In genomic region chr15:80913541-80913940, GRCh38 we compare ENCODE assay signal across 25 cellular contexts.
"Had no signal": no experiment of that assay in that cellular context is flagged by ENCODE, and none has a peak within 500 bp of the region (broad histone marks: within the 10 kb centered on the region; RNA-seq: fewer than 3 reads in every experiment).

No MANE protein-coding gene starts in this region.

- H3K4me3 ChIP-seq: gastrocnemius medialis, lung, transverse colon, upper lobe of right lung, uterus had no signal

- H3K9me3 Mint-ChIP-seq: dendritic cell treated with granulocyte-macrophage colony-stimulating factor and Interleukin-4, amounts not matched to agents 40 ng/mL and 50 ng/mL, for 4 days; endodermal cell; natural killer cell treated with Interleukin-12 subunit alpha and Interleukin-12 subunit beta and Interleukin-15 and Interleukin-18, amount 100 ng/mL, for 72 hours; stimulated activated naive CD8-positive, alpha-beta T cell treated with anti-CD3 and anti-CD28 coated beads, Interleukin-15, Interleukin-2, amounts not matched to agents 100 ng/mL and 50 ng/mL, for 24 hours had no signal

- H3K27ac ChIP-seq: epithelial cell of prostate, gastrocnemius medialis, neutrophil, parathyroid adenoma, transverse colon, upper lobe of right lung had no signal

- H3K4me1 Mint-ChIP-seq: memory B cell; naive B cell; neural crest cell; stimulated activated naive B cell treated with anti-CD40 and anti-IgM and Interleukin-4, amounts not matched to agents 10 μg/mL and 1 μg/mL and 100 μg/mL, for 72 hours had no signal

- DNase-seq: effector CD8-positive, alpha-beta T cell; endodermal cell; foreskin fibroblast; gastrocnemius medialis; head of caudate nucleus; left ventricle myocardium superior; naive B cell; right cardiac atrium; small intestine; stimulated activated CD4-positive, alpha-beta T cell treated with anti-CD3 and anti-CD28 coated beads, Interleukin-15, amount 100 ng/mL, for 24 hours; stimulated activated CD4-positive, alpha-beta T cell treated with anti-CD3 and anti-CD28 coated beads, Interleukin-2, amount 100 ng/mL, for 48 hours; stimulated activated naive B cell treated with anti-CD40 and anti-IgM and Interleukin-4, amounts not matched to agents 10 μg/mL and 1 μg/mL and 100 μg/mL, for 72 hours; transverse colon; upper lobe of right lung; uterus had no signal

- H3K27ac Mint-ChIP-seq: dendritic cell treated with granulocyte-macrophage colony-stimulating factor and Interleukin-4, amounts not matched to agents 40 ng/mL and 50 ng/mL, for 4 days; endodermal cell; memory B cell; progenitor cell of endocrine pancreas; stimulated activated naive B cell treated with anti-CD40 and anti-IgM and Interleukin-4, amounts not matched to agents 10 μg/mL and 1 μg/mL and 100 μg/mL, for 72 hours; stimulated activated naive CD8-positive, alpha-beta T cell treated with anti-CD3 and anti-CD28 coated beads, Interleukin-15, Interleukin-2, amounts not matched to agents 100 ng/mL and 50 ng/mL, for 24 hours had no signal

- H3K36me3 ChIP-seq: neutrophil, transverse colon, uterus had no signal

- H3K4me1 ChIP-seq: gastrocnemius medialis, upper lobe of right lung, uterus had no signal

- H3K27me3 Mint-ChIP-seq: dendritic cell treated with granulocyte-macrophage colony-stimulating factor and Interleukin-4, amounts not matched to agents 40 ng/mL and 50 ng/mL, for 4 days; memory B cell; naive B cell; natural killer cell treated with Interleukin-12 subunit alpha and Interleukin-12 subunit beta and Interleukin-15 and Interleukin-18, amount 100 ng/mL, for 72 hours; stimulated activated naive B cell treated with anti-CD40 and anti-IgM and Interleukin-4, amounts not matched to agents 10 μg/mL and 1 μg/mL and 100 μg/mL, for 72 hours; stimulated activated naive CD8-positive, alpha-beta T cell treated with anti-CD3 and anti-CD28 coated beads, Interleukin-15, Interleukin-2, amounts not matched to agents 100 ng/mL and 50 ng/mL, for 24 hours had no signal

- H3K9me3 ChIP-seq: gastrocnemius medialis, neutrophil, transverse colon, upper lobe of right lung, uterus had no signal

- H3K4me3 Mint-ChIP-seq: dendritic cell treated with granulocyte-macrophage colony-stimulating factor and Interleukin-4, amounts not matched to agents 40 ng/mL and 50 ng/mL, for 4 days; endodermal cell; memory B cell; naive B cell; natural killer cell treated with Interleukin-12 subunit alpha and Interleukin-12 subunit beta and Interleukin-15 and Interleukin-18, amount 100 ng/mL, for 72 hours; neural crest cell; stimulated activated naive B cell treated with anti-CD40 and anti-IgM and Interleukin-4, amounts not matched to agents 10 μg/mL and 1 μg/mL and 100 μg/mL, for 72 hours; stimulated activated naive CD8-positive, alpha-beta T cell treated with anti-CD3 and anti-CD28 coated beads, Interleukin-15, Interleukin-2, amounts not matched to agents 100 ng/mL and 50 ng/mL, for 24 hours had no signal

- H3K27me3 ChIP-seq: gastrocnemius medialis, neutrophil, transverse colon, upper lobe of right lung, uterus had no signal
